In the genomic region with DNA sequence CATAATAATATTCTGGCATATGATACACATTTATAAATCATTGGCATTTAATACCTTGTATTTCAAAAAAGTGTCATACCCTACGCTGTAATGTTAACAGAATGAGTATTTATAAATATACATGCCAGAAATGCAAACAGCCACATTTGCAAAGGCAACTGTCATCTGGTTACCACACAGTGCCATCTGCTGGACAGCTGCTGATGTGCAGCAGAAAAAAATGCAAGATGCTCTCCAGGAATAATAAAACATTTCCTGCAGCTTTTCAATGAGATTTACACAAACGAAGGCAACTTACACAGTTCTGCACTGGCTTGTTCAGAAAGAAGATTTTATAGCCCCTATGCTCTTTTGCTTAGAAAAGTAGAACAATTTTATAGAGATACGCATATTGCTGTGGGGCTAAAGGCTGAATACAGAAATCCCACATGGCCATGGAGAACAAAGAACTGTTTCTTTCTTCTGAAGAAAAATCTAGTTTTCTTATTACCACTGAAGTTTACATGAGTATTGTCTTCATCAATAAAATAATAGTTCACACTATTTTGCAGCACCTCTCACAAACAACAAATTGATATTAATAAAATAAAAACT, we compare ENCODE assay signal across 8 cellular contexts.
DNase-seq lines count a peak whose midpoint lies in the region; ATAC-seq, FAIRE-seq and TF ChIP-seq lines count a peak whose summit lies in the region.

No MANE protein-coding gene starts in this region.

- H3K27me3 ChIP-seq in SJSA1 (replicated peaks) (no peaks in the 10 kb centered on the region), heart right ventricle (peaks cover 0 to 15% (median 3%) of the 10 kb centered on the region in 7 donors)

- no peaks in the 10 kb centered on the region for H3K9me3 Mint-ChIP-seq in activated naive CD8-positive, alpha-beta T cell treated with anti-CD3 and anti-CD28 coated beads for 36 hours

- H3K27ac ChIP-seq in SJSA1 (no peak overlapping the region), heart right ventricle (no peak overlapping the region)

- H3K4me3 Mint-ChIP-seq in activated naive CD8-positive, alpha-beta T cell treated with anti-CD3 and anti-CD28 coated beads for 36 hours, result no peak overlapping the region

- TF ChIP-seq CTCF in heart right ventricle (IDR thresholded peaks at IDR 0.05), result peak; percentile 61 to 92 (median 84)

- H3K4me1 Mint-ChIP-seq in activated naive CD8-positive, alpha-beta T cell treated with anti-CD3 and anti-CD28 coated beads for 36 hours, result peaks cover 20% of the 10 kb centered on the region

- H3K27ac Mint-ChIP-seq in activated naive CD8-positive, alpha-beta T cell treated with anti-CD3 and anti-CD28 coated beads for 36 hours, result no peak overlapping the region

- H3K36me3 ChIP-seq in SJSA1 (no peaks in the 10 kb centered on the region), heart right ventricle (no peaks in the 10 kb centered on the region)

- H3K4me3 ChIP-seq in SJSA1, result no peak overlapping the region
- no peak overlapping the region for H3K4me3 ChIP-seq in heart right ventricle

- WGBS in heart right ventricle, 2 donors, result 23 to 25% methylated on average over 3 of the region's 3 CpGs

- H3K27me3 Mint-ChIP-seq in activated naive CD8-positive, alpha-beta T cell treated with anti-CD3 and anti-CD28 coated beads for 36 hours, result no peaks in the 10 kb centered on the region

- intact Hi-C loops in heart right ventricle (cut with DNase I), result loop anchor here in 8 of 10 donors (1.0 to 5.0 kb wide), 4 partner anchors 169 to 1969 kb away; no protein-coding TSS in a partner anchor

- ATAC-seq in heart right ventricle (peak in 1 of 8 donors; percentile 39), HG03039 (IDR thresholded peaks at IDR 0.05; ENCODE audit: unreplicated experiment) (no peak)

- no peaks in the 10 kb centered on the region for H3K9me3 ChIP-seq in SJSA1 (replicated peaks)
- H3K9me3 ChIP-seq in heart right ventricle, result no peaks in the 10 kb centered on the region

- DNase-seq in C1 segment of cervical spinal cord (lab: John Stamatoyannopoulos, UW) (peak in 9 of 14 donors; percentile 3 to 26 (median 8)), GM19239 (ENCODE audit: insufficient read length, low spot score) (no peak), KG1 (lab: John Stamatoyannopoulos, UW) (peak; percentile 45), SJSA1 (ENCODE audit: low read depth in 1 of 2, low spot score in 2 of 2) (peak; percentile 19 to 49), heart right ventricle (peak; percentile 19 to 28), putamen (ENCODE audit: low spot score) (peak; percentile 56)
- DNase-seq in activated naive CD8-positive, alpha-beta T cell treated with anti-CD3 and anti-CD28 coated beads for 36 hours, result peak; percentile 34

- peak; percentile 71 for FAIRE-seq in GM19239 (lab: Jason Lieb, UNC)

- H3K36me3 Mint-ChIP-seq in activated naive CD8-positive, alpha-beta T cell treated with anti-CD3 and anti-CD28 coated beads for 36 hours, result no peaks in the 10 kb centered on the region

- H3K4me1 ChIP-seq in SJSA1 (replicated peaks) (no peaks in the 10 kb centered on the region), heart right ventricle (no peaks in the 10 kb centered on the region)
